Comparison of ENCODE assay signal across 24 cellular contexts in genomic region chr3:41612853-41613252, GRCh38.
"Had no signal": no experiment of that assay in that cellular context is flagged by ENCODE, and none has a peak within 500 bp of the region (broad histone marks: within the 10 kb centered on the region; RNA-seq: fewer than 3 reads in every experiment).

No MANE protein-coding gene starts in this region.

- H3K4me1 Mint-ChIP-seq: natural killer cell had no signal

- H3K36me3 Mint-ChIP-seq: natural killer cell; neural progenitor cell; stimulated activated effector memory CD8-positive, alpha-beta T cell treated with anti-CD3 and anti-CD28 coated beads, Interleukin-12 subunit alpha, Interleukin-12 subunit beta, amount 100 ng/mL, for 72 hours had no signal

- H3K27me3 Mint-ChIP-seq: progenitor cell of endocrine pancreas; stimulated activated naive B cell treated with anti-CD40 and anti-IgM and Interleukin-4, amounts not matched to agents 10 μg/mL and 1 μg/mL and 100 μg/mL, for 72 hours; stimulated activated naive CD8-positive, alpha-beta T cell treated with anti-CD3 and anti-CD28 coated beads, Interleukin-15, Interleukin-2, amounts not matched to agents 100 ng/mL and 50 ng/mL, for 24 hours had no signal

- H3K9me3 Mint-ChIP-seq: natural killer cell; nephron; neural progenitor cell; stimulated activated effector memory CD8-positive, alpha-beta T cell treated with anti-CD3 and anti-CD28 coated beads, Interleukin-12 subunit alpha, Interleukin-12 subunit beta, amount 100 ng/mL, for 72 hours; stimulated activated naive B cell treated with anti-CD40 and anti-IgM and Interleukin-4, amounts not matched to agents 10 μg/mL and 1 μg/mL and 100 μg/mL, for 72 hours; stimulated activated naive CD8-positive, alpha-beta T cell treated with anti-CD3 and anti-CD28 coated beads, Interleukin-15, Interleukin-2, amounts not matched to agents 100 ng/mL and 50 ng/mL, for 24 hours had no signal

- H3K4me3 Mint-ChIP-seq: natural killer cell; nephron; neural progenitor cell; stimulated activated effector memory CD8-positive, alpha-beta T cell treated with anti-CD3 and anti-CD28 coated beads, Interleukin-12 subunit alpha, Interleukin-12 subunit beta, amount 100 ng/mL, for 72 hours; stimulated activated naive B cell treated with anti-CD40 and anti-IgM and Interleukin-4, amounts not matched to agents 10 μg/mL and 1 μg/mL and 100 μg/mL, for 72 hours; stimulated activated naive CD8-positive, alpha-beta T cell treated with anti-CD3 and anti-CD28 coated beads, Interleukin-15, Interleukin-2, amounts not matched to agents 100 ng/mL and 50 ng/mL, for 24 hours had no signal

- DNase-seq: natural killer cell; occipital lobe; ovary; posterior cingulate gyrus; psoas muscle; right cardiac atrium; right lobe of liver; sigmoid colon; small intestine; stimulated activated CD4-positive, alpha-beta T cell treated with anti-CD3 and anti-CD28 coated beads, Interleukin-15, amount 100 ng/mL, for 24 hours; stimulated activated CD4-positive, alpha-beta T cell treated with anti-CD3 and anti-CD28 coated beads, Interleukin-2, amount 100 ng/mL, for 24 hours; stimulated activated CD4-positive, alpha-beta T cell treated with anti-CD3 and anti-CD28 coated beads, Interleukin-2, amount 100 ng/mL, for 48 hours; stimulated activated CD4-positive, alpha-beta T cell treated with anti-CD3 and anti-CD28 coated beads, Interleukin-4, amount 100 ng/mL, for 24 hours; stimulated activated naive B cell treated with anti-CD40 and anti-IgM and Interleukin-4, amounts not matched to agents 10 μg/mL and 1 μg/mL and 100 μg/mL, for 72 hours; stimulated activated naive CD4-positive, alpha-beta T cell treated with Interleukin-2 at 50 U/mL for 16 hours; stomach; thyroid gland; trophoblast cell; upper lobe of left lung had no signal

- H3K27ac Mint-ChIP-seq: natural killer cell; nephron; neural progenitor cell; progenitor cell of endocrine pancreas; stimulated activated effector memory CD8-positive, alpha-beta T cell treated with anti-CD3 and anti-CD28 coated beads, Interleukin-12 subunit alpha, Interleukin-12 subunit beta, amount 100 ng/mL, for 72 hours; stimulated activated naive B cell treated with anti-CD40 and anti-IgM and Interleukin-4, amounts not matched to agents 10 μg/mL and 1 μg/mL and 100 μg/mL, for 72 hours; stimulated activated naive CD8-positive, alpha-beta T cell treated with anti-CD3 and anti-CD28 coated beads, Interleukin-15, Interleukin-2, amounts not matched to agents 100 ng/mL and 50 ng/mL, for 24 hours had no signal
